8 cellular contexts compared by ENCODE assay signal in the genomic region with DNA sequence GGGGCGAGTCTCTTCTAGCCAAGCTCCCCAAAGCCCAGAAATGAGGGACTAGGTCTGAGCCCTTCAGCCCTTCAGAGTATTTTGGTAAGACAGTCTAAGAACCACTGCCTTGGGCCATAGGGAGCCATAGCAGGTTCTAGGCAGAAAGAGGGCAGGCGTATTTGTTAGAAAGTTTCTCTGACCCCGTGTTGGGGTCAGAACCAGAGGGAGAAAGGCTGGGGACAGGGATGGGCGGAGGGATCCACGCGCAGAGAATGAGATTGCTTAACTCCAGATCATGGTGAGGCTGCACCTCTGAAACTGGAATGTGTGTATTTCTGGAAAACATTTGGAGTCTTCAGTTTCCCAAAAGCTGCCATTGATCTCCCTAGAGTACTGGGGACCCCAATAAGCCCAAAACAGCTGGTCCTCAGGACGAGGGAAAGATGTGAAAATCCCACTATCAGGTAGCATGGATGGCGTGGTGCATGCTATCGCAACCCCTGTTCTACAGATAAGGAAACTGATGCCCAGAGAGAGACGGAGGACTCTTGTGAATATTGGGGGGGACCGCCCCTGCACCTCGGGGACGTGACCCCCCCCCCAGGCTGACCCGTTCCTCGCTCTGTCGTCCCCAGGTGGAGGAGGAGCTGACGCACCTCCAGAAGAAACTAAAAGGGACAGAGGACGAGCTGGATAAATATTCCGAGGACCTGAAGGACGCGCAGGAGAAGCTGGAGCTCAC. TPM values are rescaled to one million over a fixed set of nuclear protein-coding genes. Genes with fewer than 3 reads are reported as not detected.
DNase-seq lines count a peak whose midpoint lies in the region; ATAC-seq and TF ChIP-seq lines count a peak whose summit lies in the region.

No MANE protein-coding gene starts in this region.

- peak overlapping the region; percentile 74 for H3K4ac ChIP-seq in trophoblast cell (ENCODE audit: low read depth, low read length)

- H3K9ac ChIP-seq in trophoblast cell (ENCODE audit: low read length), result peak overlapping the region; percentile 20

- H2BK5ac ChIP-seq in trophoblast cell (ENCODE audit: low read depth, low read length, poor library complexity), result peak overlapping the region; percentile 88

- no peak for TF ChIP-seq POLR2A in Peyer's patch (IDR thresholded peaks at IDR 0.05)

- no peak overlapping the region for H3K23ac ChIP-seq in trophoblast cell (ENCODE audit: low read length)

- H3K18ac ChIP-seq in trophoblast cell (ENCODE audit: low read length), result peak overlapping the region; percentile 90

- H3K4me1 ChIP-seq in Peyer's patch (peaks cover 9 to 58% (median 22%) of the 10 kb centered on the region in 4 donors), esophagus (ENCODE audit: control insufficient read depth in 2 of 2, insufficient read depth in 2 of 2, low read length in 1 of 2) (peaks cover 0 to 9% of the 10 kb centered on the region in 2 donors), trophoblast cell (ENCODE audit: control insufficient read depth in 1 of 2, insufficient read depth in 2 of 2, low read length in 2 of 2) (peaks cover 11 to 21% of the 10 kb centered on the region in 2 experiments)

- peak overlapping the region; percentile 33 for H4K12ac ChIP-seq in trophoblast cell (ENCODE audit: low read depth, low read length)

- H3K4me3 ChIP-seq in GM06990 (replicated peaks; ENCODE audit: low read depth, low read length) (peak overlapping the region; percentile 82), Peyer's patch (peak overlapping the region; percentile 90 to 100 (median 94)), esophagus (ENCODE audit: low read depth in 1 of 2, low read length in 2 of 2) (peak overlapping the region; percentile 81 to 88), trophoblast cell (ENCODE audit: low read depth, low read length) (peak overlapping the region; percentile 52)

- H3K14ac ChIP-seq in trophoblast cell (ENCODE audit: low read length), result peak overlapping the region; percentile 95

- H3K27ac ChIP-seq in Peyer's patch, result peak overlapping the region; percentile 95 to 100 (median 99)
- peak overlapping the region; percentile 97 to 98 for H3K27ac ChIP-seq in esophagus (ENCODE audit: low read depth in 2 of 2, low read length in 1 of 2)
- H3K27ac ChIP-seq in trophoblast cell (ENCODE audit: low read depth, low read length), result peak overlapping the region; percentile 93

- peak overlapping the region; percentile 87 for H2AFZ ChIP-seq in trophoblast cell (ENCODE audit: insufficient read depth, low read length, poor library complexity)

- ATAC-seq in HG02970 (IDR thresholded peaks at IDR 0.05; ENCODE audit: low FRiP score, unreplicated experiment) (no peak), HG02938 (IDR thresholded peaks at IDR 0.05; ENCODE audit: unreplicated experiment) (no peak), HG03342 (IDR thresholded peaks at IDR 0.05; ENCODE audit: unreplicated experiment) (no peak)

- H3K9me3 ChIP-seq in Peyer's patch (no peaks in the 10 kb centered on the region), esophagus (ENCODE audit: control insufficient read depth in 2 of 2, insufficient read depth in 1 of 2, low read depth in 1 of 2, low read length in 1 of 2) (no peaks in the 10 kb centered on the region), trophoblast cell (ENCODE audit: insufficient read depth, low read depth, low read length) (no peaks in the 10 kb centered on the region)

- peaks cover 34% of the 10 kb centered on the region for H3K79me1 ChIP-seq in trophoblast cell (ENCODE audit: low read length)

- H4K91ac ChIP-seq in trophoblast cell (ENCODE audit: low read depth, low read length), result peak overlapping the region; percentile 83

- DNase-seq in GM06990 (ENCODE audit: extremely low read depth, insufficient read length) (no peak), Peyer's patch (peak in 2 of 3 donors; percentile 23 to 25), trophoblast cell (peak in 1 of 2 donors; percentile 28), HuH-7 (ENCODE audit: low spot score) (no peak)

- no peaks in the 10 kb centered on the region for H3K27me3 ChIP-seq in GM06990 (replicated peaks; ENCODE audit: control insufficient read depth, insufficient read depth, low read length)
- H3K27me3 ChIP-seq in Peyer's patch, result no peaks in the 10 kb centered on the region
- no peaks in the 10 kb centered on the region for H3K27me3 ChIP-seq in esophagus (ENCODE audit: control insufficient read depth in 1 of 2, insufficient read depth in 2 of 2, low read length in 2 of 2)
- no peaks in the 10 kb centered on the region for H3K27me3 ChIP-seq in trophoblast cell (ENCODE audit: insufficient read depth, low read length)

- peak overlapping the region; percentile 67 for H2BK12ac ChIP-seq in trophoblast cell (ENCODE audit: low read length)

- H4K8ac ChIP-seq in trophoblast cell (ENCODE audit: low read depth, low read length), result peak overlapping the region; percentile 68

- H3K36me3 ChIP-seq in GM06990 (ENCODE audit: control insufficient read depth, insufficient read depth, low read length) (peaks cover 2% of the 10 kb centered on the region; the same call in 1 of the 2 replicates), Peyer's patch (no peaks in the 10 kb centered on the region), esophagus (ENCODE audit: control insufficient read depth in 2 of 2, insufficient read depth in 2 of 2, low read length in 1 of 2) (peaks cover 2 to 7% of the 10 kb centered on the region in 2 donors), trophoblast cell (ENCODE audit: control insufficient read depth in 1 of 2, insufficient read depth in 2 of 2, low read length in 2 of 2) (peaks cover 8 to 13% of the 10 kb centered on the region in 2 experiments)

- peak overlapping the region; percentile 60 for H3K4me2 ChIP-seq in trophoblast cell (ENCODE audit: low read length)

- TF ChIP-seq CTCF in GM06990 (IDR thresholded peaks at IDR 0.05; ENCODE audit: insufficient read depth, low read length, poor library complexity, severe bottlenecking) (no peak), Peyer's patch (IDR thresholded peaks at IDR 0.05) (no peak)

- peak overlapping the region; percentile 28 for H2AK5ac ChIP-seq in trophoblast cell (ENCODE audit: low read length)

- 29 to 30% methylated on average over 21 of the region's 21 CpGs for WGBS in esophagus, 2 donors
- WGBS in trophoblast cell (ENCODE audit: extremely low coverage, insufficient coverage, insufficient read length), result no CpG with 5 or more reads among the region's 21 CpGs

- peak overlapping the region; percentile 78 for H2BK120ac ChIP-seq in trophoblast cell (ENCODE audit: insufficient read depth, low read length, poor library complexity)

- peaks cover 36% of the 10 kb centered on the region for H3K79me2 ChIP-seq in trophoblast cell (ENCODE audit: control insufficient read depth, insufficient read depth, low read length, poor library complexity)

RNA-seq across cellular contexts. Expression of a gene that starts 0.7 kb away (rescaled TPM):
- total RNA-seq in Peyer's patch, result 100 to 1,000 TPM; 125 to 423 (median 139) TPM
- polyA plus RNA-seq in esophagus, result 100 to 1,000 TPM; 350 to 439 TPM
- polyA plus RNA-seq in trophoblast cell (2013), result 859 and 864 TPM in 2 replicates

RNA-seq across cellular contexts. Expression of a gene that starts 36.1 kb away (rescaled TPM):
- 100 to 1,000 TPM in 2 of 4 donors, 10 to 100 TPM in 2; 53.6 to 138 (median 113) TPM for total RNA-seq in Peyer's patch
- polyA plus RNA-seq in esophagus, result 10 to 100 TPM; 24.9 to 34.1 TPM
- 61.7 and 61.9 TPM in 2 replicates for polyA plus RNA-seq in trophoblast cell (2013)

Comparison
In these comparisons a context has a peak if more than half of its experiments do, and no peak if none do; other contexts are left out.
1. DNase-seq: peak in Peyer's patch (2 of 3); none in GM06990 (single experiment) and HuH-7 (single experiment).
2. Peak in every context shown above with its lines, with median percentiles within 50 percentile points of each other: H3K4me3 ChIP-seq and H3K27ac ChIP-seq.